Comparison of ENCODE assay signal across 17 cellular contexts in genomic region chr21:43944757-43945156, GRCh38.
"Had no signal": no experiment of that assay in that cellular context is flagged by ENCODE, and none has a peak within 500 bp of the region (broad histone marks: within the 10 kb centered on the region; RNA-seq: fewer than 3 reads in every experiment).

No MANE protein-coding gene starts in this region.

- H3K27me3 Mint-ChIP-seq: activated CD4-positive, alpha-beta T cell treated with anti-CD3 and anti-CD28 coated beads, Interleukin-2, amount 10 ng/mL, durations not matched to agents 24 days and 14 days; effector memory CD8-positive, alpha-beta T cell; stimulated activated naive B cell treated with anti-CD40 and anti-IgM and Interleukin-4, amounts not matched to agents 10 μg/mL and 1 μg/mL and 100 μg/mL, for 72 hours had no signal

- H3K4me1 ChIP-seq: breast epithelium, pancreas had no signal

- H3K36me3 ChIP-seq: breast epithelium, gastrocnemius medialis, pancreas had no signal

- H3K4me3 Mint-ChIP-seq: activated CD4-positive, alpha-beta T cell treated with anti-CD3 and anti-CD28 coated beads, Interleukin-2, amount 10 ng/mL, durations not matched to agents 24 days and 14 days; effector memory CD8-positive, alpha-beta T cell; stimulated activated naive B cell treated with anti-CD40 and anti-IgM and Interleukin-4, amounts not matched to agents 10 μg/mL and 1 μg/mL and 100 μg/mL, for 72 hours had no signal

- H3K27me3 ChIP-seq: breast epithelium, gastrocnemius medialis, heart left ventricle, pancreas, tibial nerve had no signal

- H3K27ac ChIP-seq: breast epithelium, epithelial cell of prostate, pancreas, tibial nerve had no signal

- H3K4me3 ChIP-seq: breast epithelium, gastrocnemius medialis, heart left ventricle, lung, pancreas, tibial nerve had no signal

- ATAC-seq: effector memory CD8-positive, alpha-beta T cell; gastrocnemius medialis; stimulated activated naive B cell treated with anti-CD40 and anti-IgM and Interleukin-4, amounts not matched to agents 10 μg/mL and 1 μg/mL and 100 μg/mL, for 72 hours had no signal

- H3K9me3 Mint-ChIP-seq: effector memory CD8-positive, alpha-beta T cell had no signal

- H3K9me3 ChIP-seq: gastrocnemius medialis, pancreas had no signal

- H3K27ac Mint-ChIP-seq: activated CD4-positive, alpha-beta T cell treated with anti-CD3 and anti-CD28 coated beads, Interleukin-2, amount 10 ng/mL, durations not matched to agents 24 days and 14 days; effector memory CD8-positive, alpha-beta T cell had no signal

- DNase-seq: activated CD4-positive, alpha-beta T cell treated with anti-CD3 and anti-CD28 coated beads, Interleukin-2, amount 10 ng/mL, durations not matched to agents 24 days and 14 days; activated CD4-positive, CD25-positive, alpha-beta regulatory T cell; activated CD8-positive, alpha-beta memory T cell treated with anti-CD3 and anti-CD28 coated beads, Interleukin-2, amount 50 U/mL, for 48 hours; anterior cingulate cortex; dermis blood vessel endothelial cell; effector memory CD8-positive, alpha-beta T cell; gastrocnemius medialis; midbrain; stimulated activated CD4-positive, alpha-beta T cell treated with anti-CD3 and anti-CD28 coated beads, Interleukin-2, amount 100 ng/mL, for 48 hours; stimulated activated naive B cell treated with anti-CD40 and anti-IgM and Interleukin-4, amounts not matched to agents 10 μg/mL and 1 μg/mL and 100 μg/mL, for 72 hours; SW 1271 had no signal
